8 cellular contexts compared by ENCODE assay signal in genomic region chr19:45676851-45677263, GRCh38. TPM values are rescaled to one million over a fixed set of nuclear protein-coding genes. Genes with fewer than 3 reads are reported as not detected.
A peak's percentile ranks its signal among the peaks of the same experiment; 100 is the strongest.
DNase-seq lines count a peak whose midpoint lies in the region; ATAC-seq, FAIRE-seq and TF ChIP-seq lines count a peak whose summit lies in the region.

No MANE protein-coding gene starts in this region.

- no peak for TF ChIP-seq RAD21 in A549 (conservative IDR thresholded peaks at IDR 0.05 in 1 of 2, IDR thresholded peaks at IDR 0.05 in 1 of 2)

- peak overlapping the region; percentile 51; the same call in 1 of the 2 replicates for H3K4me3 Mint-ChIP-seq in HFFc6
- peak overlapping the region; percentile 66 for H3K4me3 Mint-ChIP-seq in activated T-cell treated with anti-CD3 and anti-CD28 coated beads, Interleukin-2, amount 50 U/mL, for 4 hours

- H3K4me1 ChIP-seq in A549 (peaks cover 10% of the 10 kb centered on the region), right atrium auricular region (peaks cover 0 to 26% of the 10 kb centered on the region in 2 donors)

- H3K36me3 Mint-ChIP-seq in HFFc6 (ENCODE audit: low read depth): no peaks in the 10 kb centered on the region
- no peaks in the 10 kb centered on the region for H3K36me3 Mint-ChIP-seq in activated T-cell treated with anti-CD3 and anti-CD28 coated beads, Interleukin-2, amount 50 U/mL, for 4 hours (ENCODE audit: insufficient read depth)

- H3K4me2 ChIP-seq in A549: peak overlapping the region; percentile 81

- no peak for TF ChIP-seq POLR2A in A549 (IDR thresholded peaks at IDR 0.05; ENCODE audit: low read length)

- TF ChIP-seq EP300 in A549 (IDR thresholded peaks at IDR 0.05): no peak

- POLR2A ChIA-PET in A549 (lab: Yijun Ruan, JAX): interaction anchor here (0.8 to 3.1 kb wide), 6 partner anchors 10 to 92 kb away, joined by 4 to 25 read pairs (median 5); partner anchors contain the start of genes OPA3, QPCTL and SNRPD2

- H3K9me3 Mint-ChIP-seq in HFFc6: no peaks in the 10 kb centered on the region
- no peaks in the 10 kb centered on the region for H3K9me3 Mint-ChIP-seq in activated T-cell treated with anti-CD3 and anti-CD28 coated beads, Interleukin-2, amount 50 U/mL, for 4 hours

- DNase-seq in A549 (ENCODE audit: low read depth in 1 of 2, low spot score in 1 of 2) (no peak), HFFc6 (no peak), right atrium auricular region (ENCODE audit: low spot score) (no peak), NCI-H1105 treated with DMSO at 0.1 percent for 48 hours (lab: John Stamatoyannopoulos, UW) (no peak), HK-2 (ENCODE audit: unreplicated experiment) (no peak), posterior cingulate gyrus (no peak)
- DNase-seq in activated T-cell treated with anti-CD3 and anti-CD28 coated beads, Interleukin-2, amount 50 U/mL, for 4 hours: peak; percentile 74
- DNase-seq in stimulated activated CD4-positive, alpha-beta T cell treated with anti-CD3 and anti-CD28 coated beads, Interleukin-4, amount 100 ng/mL, for 24 hours: peak; percentile 47

- CTCF ChIA-PET in A549 (lab: Yijun Ruan, JAX): interaction anchor here (0.6 to 10.9 kb wide), 8 partner anchors 8 to 238 kb away, joined by 4 to 159 read pairs (median 8); partner anchors contain the start of genes GIPR, QPCTL and SNRPD2

- TF ChIP-seq CTCF in A549 (IDR thresholded peaks at IDR 0.05) (no peak), HFFc6 (IDR thresholded peaks at IDR 0.05) (no peak), right atrium auricular region (IDR thresholded peaks at IDR 0.05) (no peak)

- H3K36me3 ChIP-seq in right atrium auricular region: no peaks in the 10 kb centered on the region

- ATAC-seq in A549: peak; percentile 17 to 20; a peak in 5 of 6 replicates
- ATAC-seq in activated T-cell treated with anti-CD3 and anti-CD28 coated beads, Interleukin-2, amount 50 U/mL, for 4 hours: peak; percentile 41 to 46

- WGBS in A549 (ENCODE audit: missing lambda C conversion rate): 62% methylated on average over 21 of the region's 28 CpGs

- no peak overlapping the region for H3K27ac Mint-ChIP-seq in HFFc6

- H3K27me3 ChIP-seq in right atrium auricular region: peaks cover 6 to 14% of the 10 kb centered on the region in 2 donors

- peaks cover 14% of the 10 kb centered on the region for H3K4me1 Mint-ChIP-seq in HFFc6 (ENCODE audit: low read depth)
- H3K4me1 Mint-ChIP-seq in activated T-cell treated with anti-CD3 and anti-CD28 coated beads, Interleukin-2, amount 50 U/mL, for 4 hours (ENCODE audit: low read depth): peaks cover 17% of the 10 kb centered on the region

- intact Hi-C loops in posterior cingulate gyrus (cut with DNase I): no loop called here

- peak overlapping the region in 1 of 2 experiments; percentile 70; a peak in 4 of 6 replicates for H3K27ac ChIP-seq in A549
- H3K27ac ChIP-seq in right atrium auricular region: no peak overlapping the region

- H3K9me3 ChIP-seq in A549: no peaks in the 10 kb centered on the region
- H3K9me3 ChIP-seq in right atrium auricular region: no peaks in the 10 kb centered on the region

- no peak for FAIRE-seq in A549 (lab: Jason Lieb, UNC)

- peaks cover 1% of the 10 kb centered on the region for H3K27me3 Mint-ChIP-seq in HFFc6 (ENCODE audit: insufficient read depth)
- H3K27me3 Mint-ChIP-seq in activated T-cell treated with anti-CD3 and anti-CD28 coated beads, Interleukin-2, amount 50 U/mL, for 4 hours (ENCODE audit: low read depth): peaks cover 1% of the 10 kb centered on the region

- H3K4me3 ChIP-seq in A549 (peak overlapping the region; percentile 42), right atrium auricular region (peak overlapping the region; percentile 29 to 47)

TF ChIP-seq in A549, 52 proteins besides CTCF, POLR2A, EP300 and RAD21:
- TF ChIP-seq HMGXB4 (CRISPR knock-in tag; IDR thresholded peaks at IDR 0.05; ENCODE audit: borderline replicate concordance) (no peak), ELK1 (IDR thresholded peaks at IDR 0.05; ENCODE audit: low read depth, low read length) (no peak), HES2 (IDR thresholded peaks at IDR 0.05) (no peak)

RNA-seq across cellular contexts. Expression of gene GIPR, which starts 8.8 kb away (rescaled TPM):
- polyA plus RNA-seq in A549 (2011; rRNA removed): 0.83 and 1.2 TPM in 2 replicates
- 0.42 and 0.57 TPM in 2 replicates for polyA plus RNA-seq in A549 (2012; cell fraction: cytosol; rRNA removed)
- 3.6 and 4.4 TPM in 2 replicates for polyA plus RNA-seq in A549 (2012; cell fraction: nucleus; rRNA removed)
- 0.96 to 1.6 TPM (median 1.4 TPM) in 3 replicates for polyA plus RNA-seq in A549 (2017; fragmentation: RNase III; extraction: RNeasy Plus Mini Kit Qiagen cat#74134 plus additional on column Dnase treatment)
- 2.0 and 2.6 TPM in 2 replicates for polyA minus RNA-seq in A549 (2011; rRNA and poly(A)+ RNA removed)
- 1 to 10 TPM in 1 of 6 experiments, under 1 TPM in 5; 0.31 to 1.1 (median 0.68) TPM for total RNA-seq in HFFc6 (2021; fragmentation: NEBNext Ultra II Directional; extraction: Animal tissue kit (Norgen Biotek cat#: 25700))
- 1 to 10 TPM in 2 of 3 donors, under 1 TPM in 1; 0.66 to 1.4 (median 1.0) TPM for total RNA-seq in activated T-cell treated with anti-CD3 and anti-CD28 coated beads, Interleukin-2, amount 50 U/mL, for 4 hours
- total RNA-seq in right atrium auricular region: 1 to 10 TPM; 2.7 to 3.1 TPM

RNA-seq across cellular contexts. Expression of gene SNRPD2, which starts 14.9 kb away (rescaled TPM):
- polyA plus RNA-seq in A549 (2011; rRNA removed) (974 and 1,002 TPM in 2 replicates), A549 (2017; fragmentation: RNase III; extraction: RNeasy Plus Mini Kit Qiagen cat#74134 plus additional on column Dnase treatment) (785 to 834 TPM (median 811 TPM) in 3 replicates)
- polyA plus RNA-seq in A549 (2012; cell fraction: cytosol; rRNA removed): 950 and 1,298 TPM in 2 replicates
- 367 and 451 TPM in 2 replicates for polyA plus RNA-seq in A549 (2012; cell fraction: nucleus; rRNA removed)
- polyA minus RNA-seq in A549 (2011; rRNA and poly(A)+ RNA removed): 171 and 271 TPM in 2 replicates
- total RNA-seq in HFFc6 (2021; fragmentation: NEBNext Ultra II Directional; extraction: Animal tissue kit (Norgen Biotek cat#: 25700)): 100 to 1,000 TPM; 470 to 573 (median 517) TPM
- 100 to 1,000 TPM; 903 to 949 (median 911) TPM for total RNA-seq in activated T-cell treated with anti-CD3 and anti-CD28 coated beads, Interleukin-2, amount 50 U/mL, for 4 hours
- total RNA-seq in right atrium auricular region: 100 to 1,000 TPM; 158 to 201 TPM

RNA-seq across cellular contexts. Expression of gene QPCTL, which starts 15.6 kb away (rescaled TPM):
- polyA plus RNA-seq in A549 (2011; rRNA removed): 9.4 and 10.3 TPM in 2 replicates
- polyA plus RNA-seq in A549 (2012; cell fraction: cytosol; rRNA removed): 9.1 and 12.1 TPM in 2 replicates
- polyA plus RNA-seq in A549 (2012; cell fraction: nucleus; rRNA removed): 30.4 and 33.8 TPM in 2 replicates
- 6.7 to 10.4 TPM (median 8.4 TPM) in 3 replicates for polyA plus RNA-seq in A549 (2017; fragmentation: RNase III; extraction: RNeasy Plus Mini Kit Qiagen cat#74134 plus additional on column Dnase treatment)
- polyA minus RNA-seq in A549 (2011; rRNA and poly(A)+ RNA removed): 13.0 and 15.7 TPM in 2 replicates
- total RNA-seq in HFFc6 (2021; fragmentation: NEBNext Ultra II Directional; extraction: Animal tissue kit (Norgen Biotek cat#: 25700)): 10 to 100 TPM; 17.6 to 31.5 (median 19.9) TPM
- total RNA-seq in activated T-cell treated with anti-CD3 and anti-CD28 coated beads, Interleukin-2, amount 50 U/mL, for 4 hours: 10 to 100 TPM; 10.3 to 13.2 (median 12.3) TPM
- 1 to 10 TPM; 2.4 to 3.0 TPM for total RNA-seq in right atrium auricular region

RNA-seq across cellular contexts. Expression of gene EML2, which starts 37.7 kb away (rescaled TPM):
- polyA plus RNA-seq in A549 (2011; rRNA removed) (19.9 and 22.7 TPM in 2 replicates), A549 (2017; fragmentation: RNase III; extraction: RNeasy Plus Mini Kit Qiagen cat#74134 plus additional on column Dnase treatment) (25.9 to 30.6 TPM (median 29.0 TPM) in 3 replicates)
- polyA plus RNA-seq in A549 (2012; cell fraction: cytosol; rRNA removed): 29.1 and 29.3 TPM in 2 replicates
- polyA plus RNA-seq in A549 (2012; cell fraction: nucleus; rRNA removed): 116 and 131 TPM in 2 replicates
- polyA minus RNA-seq in A549 (2011; rRNA and poly(A)+ RNA removed): 51.0 and 56.1 TPM in 2 replicates
- total RNA-seq in HFFc6 (2021; fragmentation: NEBNext Ultra II Directional; extraction: Animal tissue kit (Norgen Biotek cat#: 25700)): 10 to 100 TPM; 57.8 to 71.2 (median 64.7) TPM
- 100 to 1,000 TPM; 136 to 178 (median 150) TPM for total RNA-seq in activated T-cell treated with anti-CD3 and anti-CD28 coated beads, Interleukin-2, amount 50 U/mL, for 4 hours
- total RNA-seq in right atrium auricular region: 10 to 100 TPM; 18.7 to 22.5 TPM

RNA-seq across cellular contexts. Expression of gene FBXO46, which starts 53.8 kb away (rescaled TPM):
- 4.9 and 6.9 TPM in 2 replicates for polyA plus RNA-seq in A549 (2011; rRNA removed)
- polyA plus RNA-seq in A549 (2012; cell fraction: cytosol; rRNA removed): 10.4 and 14.6 TPM in 2 replicates
- 42.9 and 66.6 TPM in 2 replicates for polyA plus RNA-seq in A549 (2012; cell fraction: nucleus; rRNA removed)
- 10.9 to 12.7 TPM (median 11.5 TPM) in 3 replicates for polyA plus RNA-seq in A549 (2017; fragmentation: RNase III; extraction: RNeasy Plus Mini Kit Qiagen cat#74134 plus additional on column Dnase treatment)
- polyA minus RNA-seq in A549 (2011; rRNA and poly(A)+ RNA removed): 3.2 and 5.2 TPM in 2 replicates
- 10 to 100 TPM in 4 of 6 experiments, 1 to 10 TPM in 2; 8.4 to 14.5 (median 11.0) TPM for total RNA-seq in HFFc6 (2021; fragmentation: NEBNext Ultra II Directional; extraction: Animal tissue kit (Norgen Biotek cat#: 25700))
- 10 to 100 TPM; 29.5 to 33.3 (median 29.8) TPM for total RNA-seq in activated T-cell treated with anti-CD3 and anti-CD28 coated beads, Interleukin-2, amount 50 U/mL, for 4 hours
- total RNA-seq in right atrium auricular region: 10 to 100 TPM; 11.6 to 12.1 TPM

Comparison
In these comparisons a context has a peak if more than half of its experiments do, and no peak if none do; other contexts are left out.
1. DNase-seq: peak in activated T-cell treated with anti-CD3 and anti-CD28 coated beads, Interleukin-2, amount 50 U/mL, for 4 hours (single experiment) and stimulated activated CD4-positive, alpha-beta T cell treated with anti-CD3 and anti-CD28 coated beads, Interleukin-4, amount 100 ng/mL, for 24 hours (single experiment); none in A549 (0 of 2), HFFc6 (single experiment), right atrium auricular region (single experiment), NCI-H1105 treated with DMSO at 0.1 percent for 48 hours (single experiment), HK-2 (single experiment) and posterior cingulate gyrus (0 of 10).